ENCODE assay signal across 11 cellular contexts in the genomic region with DNA sequence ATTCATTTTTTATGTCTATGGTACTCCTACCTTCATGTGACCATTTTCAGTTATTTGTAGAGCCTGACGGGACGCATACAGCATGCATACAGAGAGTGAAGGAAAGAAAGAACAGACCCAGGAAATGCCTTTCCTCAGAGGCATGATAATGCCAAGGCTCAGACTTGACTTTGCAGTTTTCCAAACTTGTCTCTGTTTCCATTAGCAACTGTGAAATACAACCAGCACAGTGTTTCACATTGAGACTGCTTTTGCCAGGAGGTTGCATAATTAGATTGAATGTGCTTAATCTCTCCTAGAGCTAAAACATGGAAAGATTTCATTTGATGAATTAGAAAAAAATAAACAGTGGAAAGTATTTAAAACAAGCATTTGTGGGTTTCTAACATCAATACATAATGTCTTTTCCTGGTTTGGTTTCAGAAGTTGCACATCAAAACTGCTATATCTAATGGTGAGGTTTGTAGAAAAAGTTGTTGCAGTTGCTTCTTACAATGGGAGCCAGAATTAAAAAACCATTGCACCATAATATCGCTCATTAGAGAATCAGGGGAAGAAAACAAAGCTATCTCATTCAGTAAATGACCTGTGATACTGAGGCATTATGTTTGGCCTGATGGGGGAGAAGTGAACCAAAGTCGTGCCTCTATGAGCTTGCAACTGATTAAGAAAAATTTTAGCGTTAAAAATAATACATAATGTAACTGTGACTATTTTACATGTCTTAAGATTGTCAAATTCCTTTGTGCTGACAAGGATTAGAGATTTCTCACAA.
DNase-seq lines count a peak whose midpoint lies in the region; ATAC-seq and TF ChIP-seq lines count a peak whose summit lies in the region.
"Had no signal": no experiment of that assay in that cellular context is flagged by ENCODE, and none has a peak within 500 bp of the region (broad histone marks: within the 10 kb centered on the region; RNA-seq: fewer than 3 reads in every experiment).

No MANE protein-coding gene starts in this region.

- H3K9me3 ChIP-seq in left lung (no peaks in the 10 kb centered on the region), stomach smooth muscle (ENCODE audit: control insufficient read depth in 2 of 2, low read length in 2 of 2) (no peaks in the 10 kb centered on the region), vagina (no peaks in the 10 kb centered on the region), right lobe of liver (no peaks in the 10 kb centered on the region)

- H3K27me3 ChIP-seq in left lung, result no peaks in the 10 kb centered on the region
- H3K27me3 ChIP-seq in stomach smooth muscle (ENCODE audit: control insufficient read depth in 1 of 2, insufficient read depth in 2 of 2, low read length in 2 of 2), result no peaks in the 10 kb centered on the region
- no peaks in the 10 kb centered on the region for H3K27me3 ChIP-seq in vagina
- no peaks in the 10 kb centered on the region for H3K27me3 ChIP-seq in right lobe of liver

- peak overlapping the region in 1 of 2 donors; percentile 10 for H3K27ac ChIP-seq in left lung
- H3K27ac ChIP-seq in stomach smooth muscle (ENCODE audit: low read length), result peak overlapping the region; percentile 90
- H3K27ac ChIP-seq in vagina, result no peak overlapping the region
- H3K27ac ChIP-seq in right lobe of liver, result no peak overlapping the region

- H3K36me3 ChIP-seq in left lung (no peaks in the 10 kb centered on the region), stomach smooth muscle (ENCODE audit: control insufficient read depth in 2 of 2, insufficient read depth in 2 of 2, low read length in 2 of 2) (no peaks in the 10 kb centered on the region), vagina (no peaks in the 10 kb centered on the region), right lobe of liver (no peaks in the 10 kb centered on the region)

- TF ChIP-seq CTCF in left lung (IDR thresholded peaks at IDR 0.05) (no peak), vagina (IDR thresholded peaks at IDR 0.05) (no peak), right lobe of liver (IDR thresholded peaks at IDR 0.05) (no peak)

- H3K4me1 ChIP-seq in left lung (no peaks in the 10 kb centered on the region), stomach smooth muscle (ENCODE audit: control insufficient read depth, insufficient read depth, low read length) (peaks cover 8% of the 10 kb centered on the region), vagina (peaks cover 8% of the 10 kb centered on the region), right lobe of liver (no peaks in the 10 kb centered on the region)

- DNase-seq in M059J (ENCODE audit: low read depth) (peak; percentile 49), epidermal melanocyte (ENCODE audit: insufficient read length, low spot score) (peak; percentile 42), left lung (no peak), vagina (ENCODE audit: extremely low spot score in 2 of 2) (no peak), right lobe of liver (no peak), EL (no peak)
- DNase-seq: activated CD4-positive, alpha-beta memory T cell treated with anti-CD3 and anti-CD28 coated beads, Interleukin-2, amount 10 ng/mL, durations not matched to agents 7 days and 5 days; DND-41; MV-4-11 had no signal

- intact Hi-C loops in left lung (cut with DNase I) (no loop called here), vagina (cut with DNase I) (no loop called here), right lobe of liver (cut with DNase I) (no loop called here)

- H3K4me3 ChIP-seq in left lung (no peak overlapping the region), stomach smooth muscle (ENCODE audit: low read length in 2 of 2) (peak overlapping the region; percentile 1 to 47), vagina (no peak overlapping the region), right lobe of liver (no peak overlapping the region)

- WGBS in right lobe of liver (ENCODE audit: insufficient coverage, low coverage, low lambda C conversion rate, missing lambda C conversion rate), result 52% methylated on average over 5 of the region's 5 CpGs

- peak; percentile 81 for ATAC-seq in left lung
- ATAC-seq in GM19023 (IDR thresholded peaks at IDR 0.05; ENCODE audit: unreplicated experiment), result no peak
- no peak for ATAC-seq in right lobe of liver

- TF ChIP-seq POLR2A in vagina (IDR thresholded peaks at IDR 0.05), result no peak
- TF ChIP-seq POLR2A in right lobe of liver (IDR thresholded peaks at IDR 0.05), result no peak

- peak overlapping the region in 1 of 2 donors; percentile 54 for H3K9ac ChIP-seq in stomach smooth muscle (ENCODE audit: low read length in 2 of 2)

Comparison
In these comparisons a context has a peak if more than half of its experiments do, and no peak if none do; other contexts are left out.
1. DNase-seq: peak in M059J (single experiment) and epidermal melanocyte (single experiment); none in left lung (0 of 2), vagina (0 of 2), right lobe of liver (0 of 3) and EL (single experiment).
2. H3K4me3 ChIP-seq: peak in stomach smooth muscle (2 of 2); none in left lung (0 of 2), vagina (0 of 2) and right lobe of liver (0 of 3).